25 cellular contexts compared by ENCODE assay signal in genomic region chr7:26436996-26437547, GRCh38.
DNase-seq lines count a peak whose midpoint lies in the region; TF ChIP-seq lines count a peak whose summit lies in the region.
"Had no signal": no experiment of that assay in that cellular context is flagged by ENCODE, and none has a peak within 500 bp of the region (broad histone marks: within the 10 kb centered on the region; RNA-seq: fewer than 3 reads in every experiment).

No MANE protein-coding gene starts in this region.

- H4K20me1 ChIP-seq in smooth muscle cell (ENCODE audit: low read depth) = no peaks in the 10 kb centered on the region

- H3K4me1 Mint-ChIP-seq in glutamatergic neuron (ENCODE audit: low read depth, unreplicated experiment) (peaks cover 47% of the 10 kb centered on the region), MCF 10A (ENCODE audit: insufficient read depth, unreplicated experiment) (no peaks in the 10 kb centered on the region)
- H3K4me1 Mint-ChIP-seq: central memory CD8-positive, alpha-beta T cell; memory B cell had no signal

- intact Hi-C loops in colonic mucosa (cut with DNase I) (no loop called here), MCF 10A (cut with micrococcal nuclease) (no loop called here)

- peaks cover 15% of the 10 kb centered on the region for H3K9me3 Mint-ChIP-seq in glutamatergic neuron (ENCODE audit: unreplicated experiment)
- H3K9me3 Mint-ChIP-seq in MCF 10A (ENCODE audit: unreplicated experiment) = no peaks in the 10 kb centered on the region
- H3K9me3 Mint-ChIP-seq: activated T-helper 2 cell treated with anti-CD3 and anti-CD28 coated beads, Interferon-gamma antibody, Interleukin-2, Interleukin-4, amounts not matched to agents 10 μg/mL and 5 μg/mL and 100 μg/mL, durations not matched to agents 14 hours and 24 hours and 36 hours; CD8-positive, alpha-beta T cell; central memory CD8-positive, alpha-beta T cell; memory B cell had no signal

- H3K4me3 ChIP-seq in smooth muscle cell = no peak overlapping the region
- H3K4me3 ChIP-seq in colonic mucosa = no peak overlapping the region
- H3K4me3 ChIP-seq: heart left ventricle, skin epidermis had no signal

- H3K27me3 ChIP-seq in smooth muscle cell (ENCODE audit: low read depth) (no peaks in the 10 kb centered on the region), colonic mucosa (no peaks in the 10 kb centered on the region)

- no peaks in the 10 kb centered on the region for H3F3A ChIP-seq in smooth muscle cell (ENCODE audit: low read depth)

- peaks cover 8% of the 10 kb centered on the region for H3K27me3 Mint-ChIP-seq in glutamatergic neuron (ENCODE audit: unreplicated experiment)
- no peaks in the 10 kb centered on the region for H3K27me3 Mint-ChIP-seq in MCF 10A (ENCODE audit: insufficient read depth, unreplicated experiment)

- H3K9me3 ChIP-seq in smooth muscle cell (replicated peaks; ENCODE audit: low read depth) = no peaks in the 10 kb centered on the region
- H3K9me3 ChIP-seq in colonic mucosa = no peaks in the 10 kb centered on the region
- H3K9me3 ChIP-seq: heart left ventricle had no signal

- DNase-seq in NCI-H510A treated with DMSO at 0.1 percent for 48 hours (lab: John Stamatoyannopoulos, UW) (peak; percentile 57), NCI-H510A (lab: John Stamatoyannopoulos, UW) (no peak), NCI-H2227 (lab: John Stamatoyannopoulos, UW; ENCODE audit: unreplicated experiment) (peak; percentile 72), glutamatergic neuron (no peak), smooth muscle cell (lab: John Stamatoyannopoulos, UW; ENCODE audit: unreplicated experiment) (no peak), colonic mucosa (no peak), HEK293T (ENCODE audit: extremely low spot score) (no peak), MCF 10A (ENCODE audit: unreplicated experiment) (no peak)
- DNase-seq: activated CD4-positive, alpha-beta T cell treated with anti-CD3 and anti-CD28 coated beads, Interleukin-2, amount 50 U/mL, for 4 hours; activated CD8-positive, alpha-beta memory T cell treated with anti-CD3 and anti-CD28 coated beads, Interleukin-2, amount 50 U/mL, for 48 hours; AML-193; CD8-positive, alpha-beta T cell; GOT3; heart left ventricle; left colon; NCI-H2107; NCI-H526; occipital lobe; stimulated activated CD4-positive, alpha-beta T cell treated with anti-CD3 and anti-CD28 coated beads, Interleukin-2, amount 100 ng/mL, for 24 hours; substantia nigra had no signal

- H3K4me1 ChIP-seq in smooth muscle cell (ENCODE audit: low read depth) (peaks cover 25% of the 10 kb centered on the region), colonic mucosa (no peaks in the 10 kb centered on the region)
- H3K4me1 ChIP-seq: heart left ventricle had no signal

- no TSS peak for BruUV-seq in MCF 10A (replicated peaks; lab: Mats Ljungman, UMichigan)

- H2AFZ ChIP-seq in smooth muscle cell (ENCODE audit: low read depth) = peak overlapping the region; percentile 29

- no peak overlapping the region for H3K4me2 ChIP-seq in smooth muscle cell

- CTCF ChIA-PET in HEK293T (lab: Yijun Ruan, JAX) (no interaction called here), MCF 10A (lab: Yijun Ruan, JAX) (interaction anchor here (0.7 kb wide), 1 partner anchor 58 kb away, joined by 6 read pairs; no protein-coding TSS in a partner anchor)

- H3K27ac Mint-ChIP-seq in glutamatergic neuron (ENCODE audit: unreplicated experiment) (peak overlapping the region; percentile 83), MCF 10A (ENCODE audit: low read depth, unreplicated experiment) (no peak overlapping the region)
- H3K27ac Mint-ChIP-seq: activated naive CD8-positive, alpha-beta T cell; activated T-helper 2 cell treated with anti-CD3 and anti-CD28 coated beads, Interferon-gamma antibody, Interleukin-2, Interleukin-4, amounts not matched to agents 10 μg/mL and 5 μg/mL and 100 μg/mL, durations not matched to agents 14 hours and 24 hours and 36 hours; CD8-positive, alpha-beta T cell; memory B cell had no signal

- no peaks in the 10 kb centered on the region for H3K79me2 ChIP-seq in smooth muscle cell (ENCODE audit: low read depth)

- H3K4me3 Mint-ChIP-seq in glutamatergic neuron (ENCODE audit: unreplicated experiment) (peak overlapping the region; percentile 63), MCF 10A (ENCODE audit: unreplicated experiment) (no peak overlapping the region)
- H3K4me3 Mint-ChIP-seq: activated naive CD8-positive, alpha-beta T cell; CD8-positive, alpha-beta T cell; central memory CD8-positive, alpha-beta T cell; memory B cell had no signal

- no peak overlapping the region for H3K27ac ChIP-seq in smooth muscle cell (ENCODE audit: low read depth)
- no peak overlapping the region for H3K27ac ChIP-seq in colonic mucosa
- H3K27ac ChIP-seq: heart left ventricle, skin epidermis had no signal

- TF ChIP-seq CTCF in glutamatergic neuron (IDR thresholded peaks at IDR 0.05; ENCODE audit: partially characterized antibody, unreplicated experiment) (no peak), smooth muscle cell (IDR thresholded peaks at IDR 0.05; ENCODE audit: borderline replicate concordance, insufficient read depth, poor library complexity, severe bottlenecking) (no peak), colonic mucosa (IDR thresholded peaks at IDR 0.05) (no peak), MCF 10A (IDR thresholded peaks at IDR 0.05; ENCODE audit: unreplicated experiment) (no peak)

- H3K36me3 ChIP-seq in smooth muscle cell (ENCODE audit: low read depth) = no peaks in the 10 kb centered on the region
- no peaks in the 10 kb centered on the region for H3K36me3 ChIP-seq in colonic mucosa
- H3K36me3 ChIP-seq: heart left ventricle had no signal

- H3K9ac ChIP-seq in smooth muscle cell (ENCODE audit: low read depth) (no peak overlapping the region), colonic mucosa (ENCODE audit: low read depth in 2 of 2, low read length in 2 of 2) (no peak overlapping the region)

- POLR2A ChIA-PET in HEK293T (lab: Yijun Ruan, JAX) = no interaction called here
- POLR2A ChIA-PET in MCF 10A (lab: Yijun Ruan, JAX) = interaction anchor here (1.8 kb wide), 1 partner anchor 54 kb away, joined by 3 read pairs; no protein-coding TSS in a partner anchor

- peaks cover 4% of the 10 kb centered on the region for H3K36me3 Mint-ChIP-seq in glutamatergic neuron (ENCODE audit: unreplicated experiment)
- no peaks in the 10 kb centered on the region for H3K36me3 Mint-ChIP-seq in MCF 10A (ENCODE audit: insufficient read depth, unreplicated experiment)
- H3K36me3 Mint-ChIP-seq: activated naive CD8-positive, alpha-beta T cell; CD8-positive, alpha-beta T cell; memory B cell had no signal

- WGBS in smooth muscle cell (ENCODE audit: low lambda C conversion rate) = 53% methylated on average over 4 of the region's 4 CpGs

TF ChIP-seq in HEK293T, 16 proteins besides CTCF, POLR2A, EP300 and RAD21:
- TF ChIP-seq FOXM1 (IDR thresholded peaks at IDR 0.05; ENCODE audit: borderline replicate concordance) = no peak
- no peak for TF ChIP-seq SUZ12 (IDR thresholded peaks at IDR 0.05)
- TF ChIP-seq, protein P1, sequence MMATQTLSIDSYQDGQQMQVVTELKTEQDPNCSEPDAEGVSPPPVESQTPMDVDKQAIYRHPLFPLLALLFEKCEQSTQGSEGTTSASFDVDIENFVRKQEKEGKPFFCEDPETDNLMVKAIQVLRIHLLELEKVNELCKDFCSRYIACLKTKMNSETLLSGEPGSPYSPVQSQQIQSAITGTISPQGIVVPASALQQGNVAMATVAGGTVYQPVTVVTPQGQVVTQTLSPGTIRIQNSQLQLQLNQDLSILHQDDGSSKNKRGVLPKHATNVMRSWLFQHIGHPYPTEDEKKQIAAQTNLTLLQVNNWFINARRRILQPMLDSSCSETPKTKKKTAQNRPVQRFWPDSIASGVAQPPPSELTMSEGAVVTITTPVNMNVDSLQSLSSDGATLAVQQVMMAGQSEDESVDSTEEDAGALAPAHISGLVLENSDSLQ (IDR thresholded peaks at IDR 0.05) = no peak
- no peak for TF ChIP-seq L3MBTL2 (conservative IDR thresholded peaks at IDR 0.05)
- no peak for TF ChIP-seq CTBP1 (IDR thresholded peaks at IDR 0.05; ENCODE audit: borderline replicate concordance)
- no peak for TF ChIP-seq LEF1 (IDR thresholded peaks at IDR 0.05; ENCODE audit: borderline replicate concordance)
- no peak for TF ChIP-seq NFRKB (IDR thresholded peaks at IDR 0.05)
- no peak for TF ChIP-seq FOXA1 (IDR thresholded peaks at IDR 0.05)
- no peak for TF ChIP-seq FOXK2 (IDR thresholded peaks at IDR 0.05)
- TF ChIP-seq BHLHE40 (IDR thresholded peaks at IDR 0.05; ENCODE audit: borderline replicate concordance) = no peak
- no peak for TF ChIP-seq SP1 (IDR thresholded peaks at IDR 0.05)
- TF ChIP-seq HDGF (IDR thresholded peaks at IDR 0.05; ENCODE audit: borderline replicate concordance) = no peak

Comparison
In these comparisons a context has a peak if more than half of its experiments do, and no peak if none do; other contexts are left out.
1. DNase-seq: peak in NCI-H510A treated with DMSO at 0.1 percent for 48 hours (single experiment) and NCI-H2227 (single experiment); none in NCI-H510A (single experiment), glutamatergic neuron (single experiment), smooth muscle cell (single experiment), colonic mucosa (single experiment), HEK293T (single experiment) and MCF 10A (single experiment).